Comparison of ENCODE assay signal across 1 cellular context in the genomic region with DNA sequence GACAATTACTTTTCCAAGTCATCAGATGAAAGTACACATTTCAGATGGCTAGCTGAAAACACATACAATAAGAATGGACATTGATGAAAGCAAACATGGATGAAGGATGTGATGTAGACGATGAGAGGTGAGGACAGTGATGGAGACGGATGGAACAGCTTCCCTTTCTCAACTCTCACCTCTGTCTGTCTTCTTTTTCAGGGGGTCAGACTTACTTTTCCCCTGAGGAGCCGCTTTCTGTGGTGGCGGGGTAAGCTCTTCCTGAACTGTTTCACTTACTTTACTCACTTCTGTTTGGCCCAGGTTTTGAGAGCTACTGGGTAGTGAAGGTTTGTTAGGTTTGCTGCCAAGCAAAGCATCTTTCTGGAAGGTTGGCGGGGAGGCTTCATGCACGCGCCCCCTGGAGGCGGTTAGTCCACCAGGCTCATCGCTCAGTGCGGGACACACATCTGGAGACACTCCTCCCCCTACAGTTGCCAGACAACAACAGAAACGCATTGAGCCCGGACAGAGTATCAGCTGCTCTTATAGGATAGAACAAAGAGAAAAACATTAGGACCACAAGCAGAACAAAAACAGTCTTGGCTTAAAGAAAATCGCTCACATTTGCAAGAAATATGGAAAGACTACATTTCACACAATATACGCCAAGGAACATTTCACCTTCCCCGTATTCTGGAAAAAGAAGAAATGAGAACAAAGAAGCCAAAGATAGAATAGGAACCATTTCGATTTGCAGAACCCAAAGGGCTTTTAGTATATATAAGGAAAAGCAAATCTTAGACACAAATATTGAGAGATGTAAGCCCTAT.
TF ChIP-seq lines count a peak whose summit lies in the region.

No MANE protein-coding gene starts in this region.

TF ChIP-seq in K562, 482 proteins besides CTCF, POLR2A, EP300 and RAD21 (continued from another document):
- TF ChIP-seq, protein P1, sequence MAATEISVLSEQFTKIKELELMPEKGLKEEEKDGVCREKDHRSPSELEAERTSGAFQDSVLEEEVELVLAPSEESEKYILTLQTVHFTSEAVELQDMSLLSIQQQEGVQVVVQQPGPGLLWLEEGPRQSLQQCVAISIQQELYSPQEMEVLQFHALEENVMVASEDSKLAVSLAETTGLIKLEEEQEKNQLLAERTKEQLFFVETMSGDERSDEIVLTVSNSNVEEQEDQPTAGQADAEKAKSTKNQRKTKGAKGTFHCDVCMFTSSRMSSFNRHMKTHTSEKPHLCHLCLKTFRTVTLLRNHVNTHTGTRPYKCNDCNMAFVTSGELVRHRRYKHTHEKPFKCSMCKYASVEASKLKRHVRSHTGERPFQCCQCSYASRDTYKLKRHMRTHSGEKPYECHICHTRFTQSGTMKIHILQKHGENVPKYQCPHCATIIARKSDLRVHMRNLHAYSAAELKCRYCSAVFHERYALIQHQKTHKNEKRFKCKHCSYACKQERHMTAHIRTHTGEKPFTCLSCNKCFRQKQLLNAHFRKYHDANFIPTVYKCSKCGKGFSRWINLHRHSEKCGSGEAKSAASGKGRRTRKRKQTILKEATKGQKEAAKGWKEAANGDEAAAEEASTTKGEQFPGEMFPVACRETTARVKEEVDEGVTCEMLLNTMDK (IDR thresholded peaks at IDR 0.05; ENCODE audit: borderline replicate concordance, insufficient read depth, low read depth, low read length, poor library complexity, severe bottlenecking): peak; percentile 72
- TF ChIP-seq ATF1 (CRISPR knock-in tag; IDR thresholded peaks at IDR 0.05) (no peak), ATF1 (tag; IDR thresholded peaks at IDR 0.05) (0 out of 2 replicates have a peak, but pooled peaks have one; percentile 29), CXXC5 (CRISPR knock-in tag; IDR thresholded peaks at IDR 0.05) (peak; percentile 23; the same call in 1 of the 2 replicates), FOXP1 (CRISPR knock-in tag; IDR thresholded peaks at IDR 0.05) (0 out of 2 replicates have a peak, but pooled peaks have one; percentile 47), POLR2AphosphoS5 (IDR thresholded peaks at IDR 0.05; ENCODE audit: control insufficient read depth, insufficient read depth, low read depth, low read length) (no peak), GABPB1 (CRISPR knock-in tag; IDR thresholded peaks at IDR 0.05) (0 out of 2 replicates have a peak, but pooled peaks have one; percentile 28), ZNF143 (CRISPR knock-in tag; IDR thresholded peaks at IDR 0.05) (0 out of 2 replicates have a peak, but pooled peaks have one; percentile 16), BMI1 (IDR thresholded peaks at IDR 0.05; ENCODE audit: low read length) (no peak), CAMTA2 (CRISPR knock-in tag; conservative IDR thresholded peaks at IDR 0.05) (no peak), THRAP3 (IDR thresholded peaks at IDR 0.05; ENCODE audit: borderline replicate concordance) (0 out of 2 replicates have a peak, but pooled peaks have one; percentile 14), RBM39 (optimal IDR thresholded peaks at IDR 0.05; ENCODE audit: low read depth, low read length) (peak; percentile 63), CTBP1 (IDR thresholded peaks at IDR 0.05; ENCODE audit: borderline replicate concordance) (peak; percentile 97), ZFP36 (IDR thresholded peaks at IDR 0.05; ENCODE audit: low read depth, low read length, partially characterized antibody) (peak; percentile 57), RB1 (IDR thresholded peaks at IDR 0.05; ENCODE audit: low read depth) (peak; percentile 68), SP1 (CRISPR knock-in tag; IDR thresholded peaks at IDR 0.05) (peak; percentile 20; the same call in 1 of the 2 replicates), SMAD4 (CRISPR knock-in tag; conservative IDR thresholded peaks at IDR 0.05) (0 out of 2 replicates have a peak, but pooled peaks have one; percentile 27), ARNT (IDR thresholded peaks at IDR 0.05) (0 out of 4 replicates have a peak, but pooled peaks of 1 of the 2 experiments have one; percentile 53), HEY1 (CRISPR knock-in tag; IDR thresholded peaks at IDR 0.05; ENCODE audit: borderline replicate concordance) (0 out of 2 replicates have a peak, but pooled peaks have one; percentile 48), SNRNP70 (optimal IDR thresholded peaks at IDR 0.05; ENCODE audit: low read depth, low read length) (peak; percentile 52), ZNF354B (CRISPR knock-in tag; IDR thresholded peaks at IDR 0.05) (0 out of 2 replicates have a peak, but pooled peaks have one; percentile 10), KLF16 (IDR thresholded peaks at IDR 0.05) (peak; percentile 57; the same call in 1 of the 2 replicates), FOXJ2 (tag; IDR thresholded peaks at IDR 0.05) (peak; percentile 33; the same call in 1 of the 2 replicates)
- TF ChIP-seq, protein P2, sequence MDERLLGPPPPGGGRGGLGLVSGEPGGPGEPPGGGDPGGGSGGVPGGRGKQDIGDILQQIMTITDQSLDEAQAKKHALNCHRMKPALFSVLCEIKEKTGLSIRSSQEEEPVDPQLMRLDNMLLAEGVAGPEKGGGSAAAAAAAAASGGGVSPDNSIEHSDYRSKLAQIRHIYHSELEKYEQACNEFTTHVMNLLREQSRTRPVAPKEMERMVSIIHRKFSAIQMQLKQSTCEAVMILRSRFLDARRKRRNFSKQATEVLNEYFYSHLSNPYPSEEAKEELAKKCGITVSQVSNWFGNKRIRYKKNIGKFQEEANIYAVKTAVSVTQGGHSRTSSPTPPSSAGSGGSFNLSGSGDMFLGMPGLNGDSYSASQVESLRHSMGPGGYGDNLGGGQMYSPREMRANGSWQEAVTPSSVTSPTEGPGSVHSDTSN (CRISPR knock-in tag; IDR thresholded peaks at IDR 0.05; ENCODE audit: low read depth): no peak
- TF ChIP-seq, protein P2 (tag; conservative IDR thresholded peaks at IDR 0.05; ENCODE audit: low read depth): peak; percentile 44
- TF ChIP-seq, protein P3, sequence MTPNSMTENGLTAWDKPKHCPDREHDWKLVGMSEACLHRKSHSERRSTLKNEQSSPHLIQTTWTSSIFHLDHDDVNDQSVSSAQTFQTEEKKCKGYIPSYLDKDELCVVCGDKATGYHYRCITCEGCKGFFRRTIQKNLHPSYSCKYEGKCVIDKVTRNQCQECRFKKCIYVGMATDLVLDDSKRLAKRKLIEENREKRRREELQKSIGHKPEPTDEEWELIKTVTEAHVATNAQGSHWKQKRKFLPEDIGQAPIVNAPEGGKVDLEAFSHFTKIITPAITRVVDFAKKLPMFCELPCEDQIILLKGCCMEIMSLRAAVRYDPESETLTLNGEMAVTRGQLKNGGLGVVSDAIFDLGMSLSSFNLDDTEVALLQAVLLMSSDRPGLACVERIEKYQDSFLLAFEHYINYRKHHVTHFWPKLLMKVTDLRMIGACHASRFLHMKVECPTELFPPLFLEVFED (CRISPR knock-in tag; conservative IDR thresholded peaks at IDR 0.05): 0 out of 2 replicates have a peak, but pooled peaks have one; percentile 17
- TF ChIP-seq, protein P4, sequence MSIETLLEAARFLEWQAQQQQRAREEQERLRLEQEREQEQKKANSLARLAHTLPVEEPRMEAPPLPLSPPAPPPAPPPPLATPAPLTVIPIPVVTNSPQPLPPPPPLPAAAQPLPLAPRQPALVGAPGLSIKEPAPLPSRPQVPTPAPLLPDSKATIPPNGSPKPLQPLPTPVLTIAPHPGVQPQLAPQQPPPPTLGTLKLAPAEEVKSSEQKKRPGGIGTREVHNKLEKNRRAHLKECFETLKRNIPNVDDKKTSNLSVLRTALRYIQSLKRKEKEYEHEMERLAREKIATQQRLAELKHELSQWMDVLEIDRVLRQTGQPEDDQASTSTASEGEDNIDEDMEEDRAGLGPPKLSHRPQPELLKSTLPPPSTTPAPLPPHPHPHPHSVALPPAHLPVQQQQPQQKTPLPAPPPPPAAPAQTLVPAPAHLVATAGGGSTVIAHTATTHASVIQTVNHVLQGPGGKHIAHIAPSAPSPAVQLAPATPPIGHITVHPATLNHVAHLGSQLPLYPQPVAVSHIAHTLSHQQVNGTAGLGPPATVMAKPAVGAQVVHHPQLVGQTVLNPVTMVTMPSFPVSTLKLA (conservative IDR thresholded peaks at IDR 0.05): peak in 1 of 2 experiments; percentile 38; a peak in 1 of 4 replicates
- TF ChIP-seq, protein P5, sequence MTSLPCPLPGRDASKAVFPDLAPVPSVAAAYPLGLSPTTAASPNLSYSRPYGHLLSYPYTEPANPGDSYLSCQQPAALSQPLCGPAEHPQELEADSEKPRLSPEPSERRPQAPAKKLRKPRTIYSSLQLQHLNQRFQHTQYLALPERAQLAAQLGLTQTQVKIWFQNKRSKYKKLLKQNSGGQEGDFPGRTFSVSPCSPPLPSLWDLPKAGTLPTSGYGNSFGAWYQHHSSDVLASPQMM (CRISPR knock-in tag; IDR thresholded peaks at IDR 0.05): no peak
- TF ChIP-seq, protein P6, sequence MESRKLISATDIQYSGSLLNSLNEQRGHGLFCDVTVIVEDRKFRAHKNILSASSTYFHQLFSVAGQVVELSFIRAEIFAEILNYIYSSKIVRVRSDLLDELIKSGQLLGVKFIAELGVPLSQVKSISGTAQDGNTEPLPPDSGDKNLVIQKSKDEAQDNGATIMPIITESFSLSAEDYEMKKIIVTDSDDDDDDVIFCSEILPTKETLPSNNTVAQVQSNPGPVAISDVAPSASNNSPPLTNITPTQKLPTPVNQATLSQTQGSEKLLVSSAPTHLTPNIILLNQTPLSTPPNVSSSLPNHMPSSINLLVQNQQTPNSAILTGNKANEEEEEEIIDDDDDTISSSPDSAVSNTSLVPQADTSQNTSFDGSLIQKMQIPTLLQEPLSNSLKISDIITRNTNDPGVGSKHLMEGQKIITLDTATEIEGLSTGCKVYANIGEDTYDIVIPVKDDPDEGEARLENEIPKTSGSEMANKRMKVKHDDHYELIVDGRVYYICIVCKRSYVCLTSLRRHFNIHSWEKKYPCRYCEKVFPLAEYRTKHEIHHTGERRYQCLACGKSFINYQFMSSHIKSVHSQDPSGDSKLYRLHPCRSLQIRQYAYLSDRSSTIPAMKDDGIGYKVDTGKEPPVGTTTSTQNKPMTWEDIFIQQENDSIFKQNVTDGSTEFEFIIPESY (CRISPR knock-in tag; IDR thresholded peaks at IDR 0.05): no peak
